ENCODE assay signal across 25 cellular contexts in the genomic region with DNA sequence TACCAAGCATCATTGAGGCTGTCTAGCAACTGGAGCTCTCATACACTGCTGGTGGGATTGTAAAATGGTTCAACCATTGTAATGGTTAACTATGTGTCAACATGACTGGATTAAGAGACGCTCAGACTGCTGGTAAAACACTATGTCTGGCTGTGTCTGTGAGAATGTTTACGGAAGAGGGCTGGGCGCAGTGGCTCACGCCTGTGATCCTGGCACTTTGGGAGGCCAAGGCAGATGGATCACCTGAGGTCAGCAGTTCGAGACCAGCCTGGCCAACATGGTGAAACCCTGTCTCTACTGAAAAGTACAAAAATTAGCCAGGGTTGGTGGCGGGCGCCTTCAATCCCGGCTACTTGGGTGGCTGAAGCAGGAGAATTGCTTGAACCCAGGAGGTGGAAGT. TPM values are rescaled to one million over a fixed set of nuclear protein-coding genes. Genes with fewer than 3 reads are reported as not detected.
DNase-seq lines count a peak whose midpoint lies in the region; ATAC-seq, FAIRE-seq and TF ChIP-seq lines count a peak whose summit lies in the region.
"Had no signal": no experiment of that assay in that cellular context is flagged by ENCODE, and none has a peak within 500 bp of the region (broad histone marks: within the 10 kb centered on the region; RNA-seq: fewer than 3 reads in every experiment).

No MANE protein-coding gene starts in this region.

- FAIRE-seq in pancreas (lab: Jason Lieb, UNC): no peak

- ATAC-seq in pancreas: peak in 3 of 4 donors; percentile 44 to 63 (median 45)
- ATAC-seq in HG03378 (IDR thresholded peaks at IDR 0.05; ENCODE audit: unreplicated experiment): no peak
- ATAC-seq: activated naive CD4-positive, alpha-beta T cell treated with anti-CD3 and anti-CD28 coated beads, Interleukin-2, amount 50 U/mL, for 72 hours had no signal

- no peaks in the 10 kb centered on the region for H3K27me3 ChIP-seq in pancreas

- 43 to 49% methylated on average over 8 of the region's 8 CpGs for WGBS in pancreas, 2 donors

- TF ChIP-seq CTCF in fibroblast of villous mesenchyme (IDR thresholded peaks at IDR 0.05; ENCODE audit: insufficient read depth, low read depth, low read length) (no peak), pancreas (IDR thresholded peaks at IDR 0.05) (no peak), nephron progenitor cell (IDR thresholded peaks at IDR 0.05) (no peak)

- H3K4me1 Mint-ChIP-seq in nephron progenitor cell: no peaks in the 10 kb centered on the region
- H3K4me1 Mint-ChIP-seq: activated CD4-positive, alpha-beta memory T cell treated with anti-CD3 and anti-CD28 coated beads, Interleukin-2, amount 10 ng/mL, durations not matched to agents 7 days and 5 days had no signal

- DNase-seq in NCI-H526 (lab: John Stamatoyannopoulos, UW) (peak; percentile 14 to 38), NCI-H526 treated with DMSO at 0.1 percent for 48 hours (lab: John Stamatoyannopoulos, UW) (no peak), NCI-H1930 (lab: John Stamatoyannopoulos, UW) (peak; percentile 10 to 24), fibroblast of villous mesenchyme (ENCODE audit: low read depth) (peak; percentile 10), pancreas (no peak), nephron progenitor cell (no peak)
- DNase-seq in stimulated activated CD4-positive, alpha-beta T cell treated with anti-CD3 and anti-CD28 coated beads, Interleukin-12 subunit alpha, Interleukin-12 subunit beta, amount 100 ng/mL, for 4 hours: no peak
- DNase-seq: activated CD4-positive, alpha-beta memory T cell treated with anti-CD3 and anti-CD28 coated beads, Interleukin-2, amount 10 ng/mL, durations not matched to agents 7 days and 5 days; activated T-cell treated with anti-CD3 and anti-CD28 coated beads, Interleukin-2, amount 50 U/mL, for 48 hours; BE2C; GF-D8; H9; head of caudate nucleus; KBM-7; mammary epithelial cell; naive B cell; NCI-H2029 treated with DMSO at 0.1 percent for 48 hours; SIG-M5; stimulated activated CD4-positive, alpha-beta T cell treated with anti-CD3 and anti-CD28 coated beads, Interleukin-2, amount 100 ng/mL, for 48 hours; T-helper 2 cell; WERI-Rb-1 had no signal

- intact Hi-C loops in pancreas (cut with DNase I): no loop called here

- H3K27ac ChIP-seq in pancreas: no peak overlapping the region
- H3K27ac ChIP-seq: 22Rv1, WERI-Rb-1 had no signal

- peaks cover 3% of the 10 kb centered on the region for H3K9me3 Mint-ChIP-seq in nephron progenitor cell
- H3K9me3 Mint-ChIP-seq: activated naive CD4-positive, alpha-beta T cell treated with anti-CD3 and anti-CD28 coated beads, Interleukin-2, amount 50 U/mL, for 72 hours; H9 had no signal

- H3K27ac Mint-ChIP-seq in nephron progenitor cell: no peak overlapping the region
- H3K27ac Mint-ChIP-seq: activated CD4-positive, alpha-beta memory T cell treated with anti-CD3 and anti-CD28 coated beads, Interleukin-2, amount 10 ng/mL, durations not matched to agents 7 days and 5 days; activated naive CD4-positive, alpha-beta T cell treated with anti-CD3 and anti-CD28 coated beads, Interleukin-2, amount 50 U/mL, for 72 hours; naive B cell had no signal

- peaks cover 16% of the 10 kb centered on the region for H3K27me3 Mint-ChIP-seq in nephron progenitor cell (ENCODE audit: low read depth, poor library complexity)
- H3K27me3 Mint-ChIP-seq: naive B cell had no signal

- H3K4me1 ChIP-seq in pancreas: no peaks in the 10 kb centered on the region
- H3K4me1 ChIP-seq: BE2C had no signal

- no peaks in the 10 kb centered on the region for H3K36me3 Mint-ChIP-seq in nephron progenitor cell (ENCODE audit: low read depth)
- H3K36me3 Mint-ChIP-seq: activated naive CD4-positive, alpha-beta T cell treated with anti-CD3 and anti-CD28 coated beads, Interleukin-2, amount 50 U/mL, for 72 hours; naive B cell had no signal

- H3K36me3 ChIP-seq in pancreas: no peaks in the 10 kb centered on the region
- H3K36me3 ChIP-seq: BE2C, WERI-Rb-1 had no signal

- no peak overlapping the region for H3K4me3 ChIP-seq in fibroblast of villous mesenchyme (ENCODE audit: low read depth, low read length)
- H3K4me3 ChIP-seq in pancreas: no peak overlapping the region

- H3K9me3 ChIP-seq in pancreas: no peaks in the 10 kb centered on the region
- H3K9me3 ChIP-seq: BE2C had no signal

- no peak overlapping the region for H3K4me3 Mint-ChIP-seq in nephron progenitor cell
- H3K4me3 Mint-ChIP-seq: activated CD4-positive, alpha-beta memory T cell treated with anti-CD3 and anti-CD28 coated beads, Interleukin-2, amount 10 ng/mL, durations not matched to agents 7 days and 5 days; H9; naive B cell had no signal

RNA-seq across cellular contexts. Expression of a gene that starts 4.8 kb away (rescaled TPM):
- total RNA-seq in fibroblast of villous mesenchyme (0.64 and 0.86 TPM in 2 replicates), pancreas (under 1 TPM in 1 of 6 donors, not detected in 5; 0.38 TPM)
- polyA plus RNA-seq in pancreas: not detected
- total RNA-seq: activated CD4-positive, alpha-beta memory T cell treated with anti-CD3 and anti-CD28 coated beads, Interleukin-2, amount 10 ng/mL, durations not matched to agents 7 days and 5 days; activated naive CD4-positive, alpha-beta T cell treated with anti-CD3 and anti-CD28 coated beads, Interleukin-2, amount 50 U/mL, for 72 hours; H9 had no signal

RNA-seq across cellular contexts. Expression of a gene that starts 19.1 kb away (rescaled TPM):
- total RNA-seq in fibroblast of villous mesenchyme: 2.9 and 4.3 TPM in 2 replicates
- under 1 TPM; 0.14 to 0.51 (median 0.36) TPM for total RNA-seq in pancreas
- polyA plus RNA-seq in pancreas: under 1 TPM; 0.27 to 0.49 TPM
- total RNA-seq: activated naive CD4-positive, alpha-beta T cell treated with anti-CD3 and anti-CD28 coated beads, Interleukin-2, amount 50 U/mL, for 72 hours; H9 had no signal

RNA-seq across cellular contexts. Expression of a gene that starts 39.3 kb away (rescaled TPM):
- total RNA-seq in fibroblast of villous mesenchyme: not detected in 2 replicates
- total RNA-seq in pancreas: 1 to 10 TPM in 3 of 6 donors, under 1 TPM in 3; 0.19 to 8.8 (median 2.6) TPM
- polyA plus RNA-seq in pancreas: 1 to 10 TPM in 1 of 2 donors, under 1 TPM in 1; 0.80 to 1.1 TPM
- total RNA-seq: H9, mammary epithelial cell, NCI-H460 had no signal
- polyA plus RNA-seq: mammary epithelial cell had no signal

RNA-seq across cellular contexts. Expression of a gene that starts 47.3 kb away (rescaled TPM):
- 26.3 and 36.4 TPM in 2 replicates for total RNA-seq in fibroblast of villous mesenchyme
- 10 to 100 TPM in 1 of 6 donors, 1 to 10 TPM in 5; 5.7 to 11.2 (median 8.3) TPM for total RNA-seq in pancreas
- 10 to 100 TPM in 1 of 2 donors, 1 to 10 TPM in 1; 9.2 to 16.0 TPM for polyA plus RNA-seq in pancreas

Comparison
In these comparisons a context has a peak if more than half of its experiments do, and no peak if none do; other contexts are left out.
1. DNase-seq: peak in NCI-H526 (2 of 2), NCI-H1930 (2 of 2) and fibroblast of villous mesenchyme (single experiment); none in NCI-H526 treated with DMSO at 0.1 percent for 48 hours (single experiment), pancreas (0 of 6), stimulated activated CD4-positive, alpha-beta T cell treated with anti-CD3 and anti-CD28 coated beads, Interleukin-12 subunit alpha, Interleukin-12 subunit beta, amount 100 ng/mL, for 4 hours (single experiment) and nephron progenitor cell (single experiment).